10 cellular contexts compared by ENCODE assay signal in genomic region chr3:100269410-100270217, GRCh38. TPM values are rescaled to one million over a fixed set of nuclear protein-coding genes. Genes with fewer than 3 reads are reported as not detected.
DNase-seq lines count a peak whose midpoint lies in the region; ATAC-seq and TF ChIP-seq lines count a peak whose summit lies in the region.
"Had no signal": no experiment of that assay in that cellular context is flagged by ENCODE, and none has a peak within 500 bp of the region (broad histone marks: within the 10 kb centered on the region; RNA-seq: fewer than 3 reads in every experiment).

No MANE protein-coding gene starts in this region.

- no peak overlapping the region for H3K4me3 Mint-ChIP-seq in effector memory CD8-positive, alpha-beta T cell

- H3K9me3 Mint-ChIP-seq in effector memory CD8-positive, alpha-beta T cell, result no peaks in the 10 kb centered on the region

- no peak overlapping the region for H3K27ac Mint-ChIP-seq in effector memory CD8-positive, alpha-beta T cell

- H3K27ac ChIP-seq in RWPE1, result no peak overlapping the region
- H3K27ac ChIP-seq: upper lobe of left lung had no signal

- peaks cover 20 to 32% of the 10 kb centered on the region in 2 donors for H3K4me1 Mint-ChIP-seq in effector memory CD8-positive, alpha-beta T cell (ENCODE audit: low read depth in 2 of 2)

- TF ChIP-seq CTCF in RWPE1 (conservative IDR thresholded peaks at IDR 0.05; ENCODE audit: low read depth), result no peak

- peak; percentile 94 for DNase-seq in A172 (ENCODE audit: low spot score)
- peak; percentile 93 for DNase-seq in RWPE1 (ENCODE audit: low spot score)
- peak; percentile 85 for DNase-seq in fibroblast of gingiva (ENCODE audit: low read depth)
- no peak for DNase-seq in cerebellar cortex (ENCODE audit: low spot score)
- no peak for DNase-seq in effector memory CD8-positive, alpha-beta T cell
- DNase-seq: NCI-H1105 treated with DMSO at 0.1 percent for 48 hours, upper lobe of left lung had no signal

- no peaks in the 10 kb centered on the region for H3K36me3 Mint-ChIP-seq in effector memory CD8-positive, alpha-beta T cell (ENCODE audit: insufficient read depth)

- CTCF ChIA-PET in RWPE1 (lab: Yijun Ruan, JAX), result interaction anchor here (0.7 kb wide), 2 partner anchors 136 to 423 kb away, joined by 3 to 4 read pairs; no protein-coding TSS in a partner anchor

- peak; percentile 40 for ATAC-seq in GM18868 (IDR thresholded peaks at IDR 0.05; ENCODE audit: unreplicated experiment)
- no peak for ATAC-seq in HG02870 (IDR thresholded peaks at IDR 0.05; ENCODE audit: unreplicated experiment)
- no peak for ATAC-seq in effector memory CD8-positive, alpha-beta T cell (replicated peaks)
- ATAC-seq in HG03175 (IDR thresholded peaks at IDR 0.05; ENCODE audit: unreplicated experiment), result no peak

- no peaks in the 10 kb centered on the region for H3K27me3 Mint-ChIP-seq in effector memory CD8-positive, alpha-beta T cell

- POLR2A ChIA-PET in RWPE1 (lab: Yijun Ruan, JAX; ENCODE audit: low non-redundant PET), result no interaction called here

RNA-seq across cellular contexts. Expression of gene TBC1D23, which starts 8.8 kb away (rescaled TPM):
- 49.8 and 57.0 TPM in 2 replicates for total RNA-seq in A172 (2014; rRNA removed; shearing (Covaris generic))

Comparison
In these comparisons a context has a peak if more than half of its experiments do, and no peak if none do; other contexts are left out.
1. DNase-seq: peak in A172 (single experiment), RWPE1 (single experiment) and fibroblast of gingiva (single experiment); none in cerebellar cortex (single experiment) and effector memory CD8-positive, alpha-beta T cell (0 of 3).